Comparison of ENCODE assay signal across 1 cellular context in the genomic region with DNA sequence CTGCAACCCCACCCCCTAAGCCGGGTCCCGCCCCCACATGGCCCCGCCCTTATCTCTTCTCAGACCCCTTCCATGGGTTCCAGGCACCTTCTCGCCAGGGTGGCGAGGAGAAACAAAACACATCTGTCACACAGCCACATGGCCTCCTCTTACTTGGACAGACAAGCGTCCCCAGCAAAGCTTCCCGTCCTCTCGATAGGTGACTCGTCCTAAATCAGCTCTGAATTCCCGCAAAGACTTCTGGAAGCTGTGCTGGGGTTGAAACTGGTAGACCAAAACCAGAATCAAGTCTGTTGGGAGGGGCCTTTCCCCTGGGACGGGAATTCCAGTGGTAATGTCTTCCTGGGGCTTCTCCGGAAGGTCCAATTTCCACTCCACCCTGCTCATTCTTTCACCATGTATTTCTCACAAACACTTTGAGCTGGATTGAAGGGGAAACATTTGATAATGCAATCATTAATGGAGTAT.
TF ChIP-seq lines count a peak whose summit lies in the region.

No MANE protein-coding gene starts in this region.

TF ChIP-seq in HEK293, 187 proteins besides CTCF, POLR2A, EP300 and RAD21 (continued from another document and continues in another):
- TF ChIP-seq, protein P1, sequence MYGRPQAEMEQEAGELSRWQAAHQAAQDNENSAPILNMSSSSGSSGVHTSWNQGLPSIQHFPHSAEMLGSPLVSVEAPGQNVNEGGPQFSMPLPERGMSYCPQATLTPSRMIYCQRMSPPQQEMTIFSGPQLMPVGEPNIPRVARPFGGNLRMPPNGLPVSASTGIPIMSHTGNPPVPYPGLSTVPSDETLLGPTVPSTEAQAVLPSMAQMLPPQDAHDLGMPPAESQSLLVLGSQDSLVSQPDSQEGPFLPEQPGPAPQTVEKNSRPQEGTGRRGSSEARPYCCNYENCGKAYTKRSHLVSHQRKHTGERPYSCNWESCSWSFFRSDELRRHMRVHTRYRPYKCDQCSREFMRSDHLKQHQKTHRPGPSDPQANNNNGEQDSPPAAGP (tag by site-specific recombination; IDR thresholded peaks at IDR 0.05) = no peak
- TF ChIP-seq ZNF10 (tag by site-specific recombination; IDR thresholded peaks at IDR 0.05) = no peak
- TF ChIP-seq ZNF174 (tag by site-specific recombination; IDR thresholded peaks at IDR 0.05) = no peak
- TF ChIP-seq ZNF133 (tag by site-specific recombination; IDR thresholded peaks at IDR 0.05) = no peak
- TF ChIP-seq, protein P2, sequence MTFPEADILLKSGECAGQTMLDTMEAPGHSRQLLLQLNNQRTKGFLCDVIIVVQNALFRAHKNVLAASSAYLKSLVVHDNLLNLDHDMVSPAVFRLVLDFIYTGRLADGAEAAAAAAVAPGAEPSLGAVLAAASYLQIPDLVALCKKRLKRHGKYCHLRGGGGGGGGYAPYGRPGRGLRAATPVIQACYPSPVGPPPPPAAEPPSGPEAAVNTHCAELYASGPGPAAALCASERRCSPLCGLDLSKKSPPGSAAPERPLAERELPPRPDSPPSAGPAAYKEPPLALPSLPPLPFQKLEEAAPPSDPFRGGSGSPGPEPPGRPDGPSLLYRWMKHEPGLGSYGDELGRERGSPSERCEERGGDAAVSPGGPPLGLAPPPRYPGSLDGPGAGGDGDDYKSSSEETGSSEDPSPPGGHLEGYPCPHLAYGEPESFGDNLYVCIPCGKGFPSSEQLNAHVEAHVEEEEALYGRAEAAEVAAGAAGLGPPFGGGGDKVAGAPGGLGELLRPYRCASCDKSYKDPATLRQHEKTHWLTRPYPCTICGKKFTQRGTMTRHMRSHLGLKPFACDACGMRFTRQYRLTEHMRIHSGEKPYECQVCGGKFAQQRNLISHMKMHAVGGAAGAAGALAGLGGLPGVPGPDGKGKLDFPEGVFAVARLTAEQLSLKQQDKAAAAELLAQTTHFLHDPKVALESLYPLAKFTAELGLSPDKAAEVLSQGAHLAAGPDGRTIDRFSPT (tag by site-specific recombination; IDR thresholded peaks at IDR 0.05) = no peak
- TF ChIP-seq ZNF707 (tag by site-specific recombination; IDR thresholded peaks at IDR 0.05) = no peak
- no peak for TF ChIP-seq ZNF510 (tag by site-specific recombination; IDR thresholded peaks at IDR 0.05; ENCODE audit: insufficient replicate concordance)
- no peak for TF ChIP-seq MYNN (tag by site-specific recombination; IDR thresholded peaks at IDR 0.05; ENCODE audit: borderline replicate concordance)
- TF ChIP-seq ZNF366 (tag by site-specific recombination; conservative IDR thresholded peaks at IDR 0.05) = no peak
- TF ChIP-seq BCL11B (tag by site-specific recombination; IDR thresholded peaks at IDR 0.05; ENCODE audit: low read depth) = no peak
- TF ChIP-seq ZNF157 (tag by site-specific recombination; IDR thresholded peaks at IDR 0.05) = no peak
- TF ChIP-seq ZNF16 (tag by site-specific recombination; IDR thresholded peaks at IDR 0.05; ENCODE audit: low read depth) = no peak
- TF ChIP-seq, protein P3, sequence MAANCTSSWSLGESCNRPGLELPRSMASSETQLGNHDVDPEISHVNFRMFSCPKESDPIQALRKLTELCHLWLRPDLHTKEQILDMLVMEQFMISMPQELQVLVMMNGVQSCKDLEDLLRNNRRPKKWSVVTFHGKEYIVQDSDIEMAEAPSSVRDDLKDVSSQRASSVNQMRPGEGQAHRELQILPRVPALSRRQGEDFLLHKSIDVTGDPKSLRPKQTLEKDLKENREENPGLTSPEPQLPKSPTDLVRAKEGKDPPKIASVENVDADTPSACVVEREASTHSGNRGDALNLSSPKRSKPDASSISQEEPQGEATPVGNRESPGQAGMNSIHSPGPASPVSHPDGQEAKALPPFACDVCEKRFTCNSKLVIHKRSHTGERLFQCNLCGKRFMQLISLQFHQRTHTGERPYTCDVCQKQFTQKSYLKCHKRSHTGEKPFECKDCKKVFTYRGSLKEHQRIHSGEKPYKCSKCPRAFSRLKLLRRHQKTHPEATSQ (tag by site-specific recombination; IDR thresholded peaks at IDR 0.05) = no peak
- TF ChIP-seq, protein P4, sequence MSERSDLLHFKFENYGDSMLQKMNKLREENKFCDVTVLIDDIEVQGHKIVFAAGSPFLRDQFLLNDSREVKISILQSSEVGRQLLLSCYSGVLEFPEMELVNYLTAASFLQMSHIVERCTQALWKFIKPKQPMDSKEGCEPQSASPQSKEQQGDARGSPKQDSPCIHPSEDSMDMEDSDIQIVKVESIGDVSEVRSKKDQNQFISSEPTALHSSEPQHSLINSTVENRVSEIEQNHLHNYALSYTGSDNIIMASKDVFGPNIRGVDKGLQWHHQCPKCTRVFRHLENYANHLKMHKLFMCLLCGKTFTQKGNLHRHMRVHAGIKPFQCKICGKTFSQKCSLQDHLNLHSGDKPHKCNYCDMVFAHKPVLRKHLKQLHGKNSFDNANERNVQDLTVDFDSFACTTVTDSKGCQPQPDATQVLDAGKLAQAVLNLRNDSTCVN (tag by site-specific recombination; optimal IDR thresholded peaks at IDR 0.05) = no peak
- TF ChIP-seq RBAK (tag by site-specific recombination; IDR thresholded peaks at IDR 0.05) = no peak
- TF ChIP-seq EGR2 (tag by site-specific recombination; IDR thresholded peaks at IDR 0.05; ENCODE audit: low read depth) = no peak
- TF ChIP-seq HOXC10 (CRISPR knock-in tag; IDR thresholded peaks at IDR 0.05) = no peak
- TF ChIP-seq, protein P5, sequence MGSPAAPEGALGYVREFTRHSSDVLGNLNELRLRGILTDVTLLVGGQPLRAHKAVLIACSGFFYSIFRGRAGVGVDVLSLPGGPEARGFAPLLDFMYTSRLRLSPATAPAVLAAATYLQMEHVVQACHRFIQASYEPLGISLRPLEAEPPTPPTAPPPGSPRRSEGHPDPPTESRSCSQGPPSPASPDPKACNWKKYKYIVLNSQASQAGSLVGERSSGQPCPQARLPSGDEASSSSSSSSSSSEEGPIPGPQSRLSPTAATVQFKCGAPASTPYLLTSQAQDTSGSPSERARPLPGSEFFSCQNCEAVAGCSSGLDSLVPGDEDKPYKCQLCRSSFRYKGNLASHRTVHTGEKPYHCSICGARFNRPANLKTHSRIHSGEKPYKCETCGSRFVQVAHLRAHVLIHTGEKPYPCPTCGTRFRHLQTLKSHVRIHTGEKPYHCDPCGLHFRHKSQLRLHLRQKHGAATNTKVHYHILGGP (tag by site-specific recombination; IDR thresholded peaks at IDR 0.05) = no peak
- peak; percentile 33; the same call in 1 of the 2 replicates for TF ChIP-seq ZNF76 (tag by site-specific recombination; IDR thresholded peaks at IDR 0.05; ENCODE audit: borderline replicate concordance, low read depth)
- 0 out of 2 replicates have a peak, but pooled peaks have one; percentile 3 for TF ChIP-seq SP3 (tag by site-specific recombination; IDR thresholded peaks at IDR 0.05)
- TF ChIP-seq ZNF354C (tag by site-specific recombination; IDR thresholded peaks at IDR 0.05; ENCODE audit: borderline replicate concordance, low read depth) = no peak
- TF ChIP-seq ZNF202 (tag by site-specific recombination; IDR thresholded peaks at IDR 0.05; ENCODE audit: borderline replicate concordance) = no peak
- no peak for TF ChIP-seq ZXDB (tag by site-specific recombination; IDR thresholded peaks at IDR 0.05)
- TF ChIP-seq, protein P6, sequence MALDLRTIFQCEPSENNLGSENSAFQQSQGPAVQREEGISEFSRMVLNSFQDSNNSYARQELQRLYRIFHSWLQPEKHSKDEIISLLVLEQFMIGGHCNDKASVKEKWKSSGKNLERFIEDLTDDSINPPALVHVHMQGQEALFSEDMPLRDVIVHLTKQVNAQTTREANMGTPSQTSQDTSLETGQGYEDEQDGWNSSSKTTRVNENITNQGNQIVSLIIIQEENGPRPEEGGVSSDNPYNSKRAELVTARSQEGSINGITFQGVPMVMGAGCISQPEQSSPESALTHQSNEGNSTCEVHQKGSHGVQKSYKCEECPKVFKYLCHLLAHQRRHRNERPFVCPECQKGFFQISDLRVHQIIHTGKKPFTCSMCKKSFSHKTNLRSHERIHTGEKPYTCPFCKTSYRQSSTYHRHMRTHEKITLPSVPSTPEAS (tag by site-specific recombination; IDR thresholded peaks at IDR 0.05) = no peak
- no peak for TF ChIP-seq ZNF501 (tag by site-specific recombination; IDR thresholded peaks at IDR 0.05)
- TF ChIP-seq, protein P7, sequence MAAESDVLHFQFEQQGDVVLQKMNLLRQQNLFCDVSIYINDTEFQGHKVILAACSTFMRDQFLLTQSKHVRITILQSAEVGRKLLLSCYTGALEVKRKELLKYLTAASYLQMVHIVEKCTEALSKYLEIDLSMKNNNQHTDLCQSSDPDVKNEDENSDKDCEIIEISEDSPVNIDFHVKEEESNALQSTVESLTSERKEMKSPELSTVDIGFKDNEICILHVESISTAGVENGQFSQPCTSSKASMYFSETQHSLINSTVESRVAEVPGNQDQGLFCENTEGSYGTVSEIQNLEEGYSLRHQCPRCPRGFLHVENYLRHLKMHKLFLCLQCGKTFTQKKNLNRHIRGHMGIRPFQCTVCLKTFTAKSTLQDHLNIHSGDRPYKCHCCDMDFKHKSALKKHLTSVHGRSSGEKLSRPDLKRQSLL (tag by site-specific recombination; IDR thresholded peaks at IDR 0.05) = no peak
- no peak for TF ChIP-seq ZNF514 (tag by site-specific recombination; IDR thresholded peaks at IDR 0.05)
- TF ChIP-seq SP7 (tag by site-specific recombination; IDR thresholded peaks at IDR 0.05) = 0 out of 2 replicates have a peak, but pooled peaks have one; percentile 10
- no peak for TF ChIP-seq ZNF404 (tag by site-specific recombination; IDR thresholded peaks at IDR 0.05)
- peak; percentile 60 for TF ChIP-seq SP2 (tag by site-specific recombination; IDR thresholded peaks at IDR 0.05)
- TF ChIP-seq REPIN1 (tag by site-specific recombination; IDR thresholded peaks at IDR 0.05; ENCODE audit: low read depth) = no peak
- TF ChIP-seq ZNF175 (tag by site-specific recombination; IDR thresholded peaks at IDR 0.05) = no peak
- TF ChIP-seq ZNF549 (tag by site-specific recombination; IDR thresholded peaks at IDR 0.05) = no peak
- no peak for TF ChIP-seq ZNF391 (tag by site-specific recombination; IDR thresholded peaks at IDR 0.05; ENCODE audit: borderline replicate concordance, low read depth)
- TF ChIP-seq ZNF426 (tag by site-specific recombination; IDR thresholded peaks at IDR 0.05) = no peak
- no peak for TF ChIP-seq ZNF24 (tag by site-specific recombination; IDR thresholded peaks at IDR 0.05)
- TF ChIP-seq ZFHX2 (tag by site-specific recombination; conservative IDR thresholded peaks at IDR 0.05) = 0 out of 2 replicates have a peak, but pooled peaks have one; percentile 33
- TF ChIP-seq, protein P8, sequence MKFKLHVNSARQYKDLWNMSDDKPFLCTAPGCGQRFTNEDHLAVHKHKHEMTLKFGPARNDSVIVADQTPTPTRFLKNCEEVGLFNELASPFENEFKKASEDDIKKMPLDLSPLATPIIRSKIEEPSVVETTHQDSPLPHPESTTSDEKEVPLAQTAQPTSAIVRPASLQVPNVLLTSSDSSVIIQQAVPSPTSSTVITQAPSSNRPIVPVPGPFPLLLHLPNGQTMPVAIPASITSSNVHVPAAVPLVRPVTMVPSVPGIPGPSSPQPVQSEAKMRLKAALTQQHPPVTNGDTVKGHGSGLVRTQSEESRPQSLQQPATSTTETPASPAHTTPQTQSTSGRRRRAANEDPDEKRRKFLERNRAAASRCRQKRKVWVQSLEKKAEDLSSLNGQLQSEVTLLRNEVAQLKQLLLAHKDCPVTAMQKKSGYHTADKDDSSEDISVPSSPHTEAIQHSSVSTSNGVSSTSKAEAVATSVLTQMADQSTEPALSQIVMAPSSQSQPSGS (tag by site-specific recombination; IDR thresholded peaks at IDR 0.05; ENCODE audit: low read depth) = no peak
- TF ChIP-seq ZBTB17 (tag by site-specific recombination; IDR thresholded peaks at IDR 0.05) = no peak
- no peak for TF ChIP-seq TCF7L2 (IDR thresholded peaks at IDR 0.05; ENCODE audit: borderline replicate concordance, low read depth, low read length)
- TF ChIP-seq KLF16 (tag by site-specific recombination; IDR thresholded peaks at IDR 0.05) = no peak
- TF ChIP-seq OVOL3 (tag by site-specific recombination; IDR thresholded peaks at IDR 0.05) = no peak
- TF ChIP-seq, protein P9, sequence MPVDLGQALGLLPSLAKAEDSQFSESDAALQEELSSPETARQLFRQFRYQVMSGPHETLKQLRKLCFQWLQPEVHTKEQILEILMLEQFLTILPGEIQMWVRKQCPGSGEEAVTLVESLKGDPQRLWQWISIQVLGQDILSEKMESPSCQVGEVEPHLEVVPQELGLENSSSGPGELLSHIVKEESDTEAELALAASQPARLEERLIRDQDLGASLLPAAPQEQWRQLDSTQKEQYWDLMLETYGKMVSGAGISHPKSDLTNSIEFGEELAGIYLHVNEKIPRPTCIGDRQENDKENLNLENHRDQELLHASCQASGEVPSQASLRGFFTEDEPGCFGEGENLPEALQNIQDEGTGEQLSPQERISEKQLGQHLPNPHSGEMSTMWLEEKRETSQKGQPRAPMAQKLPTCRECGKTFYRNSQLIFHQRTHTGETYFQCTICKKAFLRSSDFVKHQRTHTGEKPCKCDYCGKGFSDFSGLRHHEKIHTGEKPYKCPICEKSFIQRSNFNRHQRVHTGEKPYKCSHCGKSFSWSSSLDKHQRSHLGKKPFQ (tag by site-specific recombination; IDR thresholded peaks at IDR 0.05) = no peak
- TF ChIP-seq ZNF777 (tag by site-specific recombination; IDR thresholded peaks at IDR 0.05; ENCODE audit: borderline replicate concordance) = no peak
- TF ChIP-seq ZNF529 (tag by site-specific recombination; IDR thresholded peaks at IDR 0.05; ENCODE audit: insufficient replicate concordance) = no peak
- no peak for TF ChIP-seq ZSCAN30 (tag by site-specific recombination; IDR thresholded peaks at IDR 0.05)
- no peak for TF ChIP-seq SCRT2 (tag by site-specific recombination; IDR thresholded peaks at IDR 0.05)
- TF ChIP-seq, protein P10, sequence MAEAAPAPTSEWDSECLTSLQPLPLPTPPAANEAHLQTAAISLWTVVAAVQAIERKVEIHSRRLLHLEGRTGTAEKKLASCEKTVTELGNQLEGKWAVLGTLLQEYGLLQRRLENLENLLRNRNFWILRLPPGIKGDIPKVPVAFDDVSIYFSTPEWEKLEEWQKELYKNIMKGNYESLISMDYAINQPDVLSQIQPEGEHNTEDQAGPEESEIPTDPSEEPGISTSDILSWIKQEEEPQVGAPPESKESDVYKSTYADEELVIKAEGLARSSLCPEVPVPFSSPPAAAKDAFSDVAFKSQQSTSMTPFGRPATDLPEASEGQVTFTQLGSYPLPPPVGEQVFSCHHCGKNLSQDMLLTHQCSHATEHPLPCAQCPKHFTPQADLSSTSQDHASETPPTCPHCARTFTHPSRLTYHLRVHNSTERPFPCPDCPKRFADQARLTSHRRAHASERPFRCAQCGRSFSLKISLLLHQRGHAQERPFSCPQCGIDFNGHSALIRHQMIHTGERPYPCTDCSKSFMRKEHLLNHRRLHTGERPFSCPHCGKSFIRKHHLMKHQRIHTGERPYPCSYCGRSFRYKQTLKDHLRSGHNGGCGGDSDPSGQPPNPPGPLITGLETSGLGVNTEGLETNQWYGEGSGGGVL (tag by site-specific recombination; IDR thresholded peaks at IDR 0.05) = no peak
